Comparison of ENCODE assay signal across 1 cellular context in the genomic region with DNA sequence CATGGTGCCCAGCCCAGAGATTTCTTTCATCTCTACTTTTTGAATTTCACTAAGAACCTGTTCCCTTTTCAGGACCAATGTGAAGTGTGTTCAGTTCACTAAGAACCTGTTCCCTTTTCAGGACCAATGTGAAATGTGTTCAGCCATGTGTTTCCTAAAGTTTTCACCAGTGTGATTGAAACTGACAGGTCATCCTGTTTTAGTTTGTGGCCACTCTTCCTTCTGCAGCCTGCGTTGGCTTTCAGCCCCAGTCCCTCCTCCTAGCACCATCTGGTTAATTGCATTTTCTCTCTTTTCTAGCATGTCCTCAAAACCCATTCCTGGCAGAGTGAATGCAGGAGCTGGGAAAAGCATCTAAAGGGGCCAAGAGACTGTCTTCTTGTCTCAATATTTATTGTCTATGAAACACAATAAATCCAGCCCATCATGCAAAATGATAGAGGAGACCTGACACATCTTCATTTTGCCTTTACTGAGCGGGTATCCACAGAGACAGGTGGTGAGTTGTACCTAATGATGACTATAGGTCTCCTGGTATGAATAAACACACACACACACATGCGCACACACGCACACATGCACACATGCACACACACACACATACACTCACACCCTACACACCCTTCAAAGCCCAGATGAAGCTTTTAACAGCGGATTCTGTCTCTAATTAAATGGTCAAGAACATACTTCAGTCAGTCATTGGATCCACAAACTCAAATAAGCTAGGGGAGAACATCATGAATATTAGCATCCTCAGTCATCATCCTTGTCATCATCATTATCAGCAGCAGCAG.
TF ChIP-seq lines count a peak whose summit lies in the region.

No MANE protein-coding gene starts in this region.

TF ChIP-seq in SK-N-SH treated with all-trans-retinoic acid at 6 μM for 48 hours, 23 proteins besides CTCF, POLR2A, EP300 and RAD21 (continued from another document):
- TF ChIP-seq, protein P1, sequence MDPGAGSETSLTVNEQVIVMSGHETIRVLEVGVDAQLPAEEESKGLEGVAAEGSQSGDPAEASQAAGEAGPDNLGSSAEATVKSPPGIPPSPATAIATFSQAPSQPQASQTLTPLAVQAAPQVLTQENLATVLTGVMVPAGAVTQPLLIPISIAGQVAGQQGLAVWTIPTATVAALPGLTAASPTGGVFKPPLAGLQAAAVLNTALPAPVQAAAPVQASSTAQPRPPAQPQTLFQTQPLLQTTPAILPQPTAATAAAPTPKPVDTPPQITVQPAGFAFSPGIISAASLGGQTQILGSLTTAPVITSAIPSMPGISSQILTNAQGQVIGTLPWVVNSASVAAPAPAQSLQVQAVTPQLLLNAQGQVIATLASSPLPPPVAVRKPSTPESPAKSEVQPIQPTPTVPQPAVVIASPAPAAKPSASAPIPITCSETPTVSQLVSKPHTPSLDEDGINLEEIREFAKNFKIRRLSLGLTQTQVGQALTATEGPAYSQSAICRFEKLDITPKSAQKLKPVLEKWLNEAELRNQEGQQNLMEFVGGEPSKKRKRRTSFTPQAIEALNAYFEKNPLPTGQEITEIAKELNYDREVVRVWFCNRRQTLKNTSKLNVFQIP (CRISPR knock-in tag; IDR thresholded peaks at IDR 0.05; ENCODE audit: borderline replicate concordance, low read depth): no peak
- TF ChIP-seq ZNF565 (CRISPR knock-in tag; conservative IDR thresholded peaks at IDR 0.05; ENCODE audit: low read depth) (no peak), PPARA (CRISPR knock-in tag; IDR thresholded peaks at IDR 0.05; ENCODE audit: borderline replicate concordance) (no peak), CSDC2 (CRISPR knock-in tag; IDR thresholded peaks at IDR 0.05) (no peak), SNAI2 (CRISPR knock-in tag; IDR thresholded peaks at IDR 0.05) (no peak), TOX (CRISPR knock-in tag; IDR thresholded peaks at IDR 0.05; ENCODE audit: borderline replicate concordance) (peak; percentile 37; the same call in 1 of the 2 replicates)
